8 cellular contexts compared by ENCODE assay signal in the genomic region with DNA sequence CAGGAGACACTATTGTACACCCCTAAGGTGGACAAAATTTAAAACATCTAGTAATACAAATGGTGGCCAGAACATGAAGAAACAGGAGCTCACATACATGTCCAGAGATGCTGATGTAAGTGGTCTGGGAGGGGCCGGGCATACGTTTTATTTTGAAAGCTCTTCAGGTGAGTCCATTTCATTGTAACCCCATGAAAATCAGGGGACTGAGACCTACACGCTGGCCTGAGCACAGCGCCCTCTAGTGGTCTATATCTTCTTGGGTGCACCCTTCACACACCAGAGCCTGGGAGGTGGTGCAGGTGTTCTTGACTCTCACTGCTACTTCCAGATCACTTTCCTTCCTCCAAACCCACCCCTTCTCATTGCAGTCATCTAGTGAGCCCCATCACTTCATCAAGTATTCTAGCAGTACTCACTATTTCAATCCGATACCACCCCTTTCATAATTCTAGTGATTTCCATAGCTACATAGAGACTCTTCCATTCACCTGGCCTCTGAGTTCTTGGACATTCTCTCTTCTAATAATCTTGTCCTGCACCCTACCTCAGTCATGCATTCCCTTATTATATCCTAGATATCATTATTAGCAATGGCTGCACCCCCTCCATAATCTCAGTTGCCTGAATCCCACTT. TPM values are rescaled to one million over a fixed set of nuclear protein-coding genes. Genes with fewer than 3 reads are reported as not detected.
DNase-seq lines count a peak whose midpoint lies in the region; ATAC-seq and TF ChIP-seq lines count a peak whose summit lies in the region.

No MANE protein-coding gene starts in this region.

- H3K4me1 Mint-ChIP-seq in T-helper 2 cell treated with Interferon-gamma antibody and Interleukin-4, amounts not matched to agents 5 μg/mL and 100 μg/mL, for 36 hours (ENCODE audit: low read depth) = peaks cover 27% of the 10 kb centered on the region

- WGBS in lung, 2 donors = 36 to 37% methylated on average over 5 of the region's 5 CpGs
- WGBS in tibial nerve, 2 donors = 43 to 48% methylated on average over 5 of the region's 5 CpGs

- H3K4me3 Mint-ChIP-seq in T-helper 2 cell treated with Interferon-gamma antibody and Interleukin-4, amounts not matched to agents 5 μg/mL and 100 μg/mL, for 36 hours = no peak overlapping the region

- TF ChIP-seq CTCF in AG09319 (IDR thresholded peaks at IDR 0.05; ENCODE audit: low read depth, low read length) = peak; percentile 66
- TF ChIP-seq CTCF in astrocyte of the spinal cord (IDR thresholded peaks at IDR 0.05; ENCODE audit: low read depth, low read length) = peak; percentile 81
- TF ChIP-seq CTCF in lung (IDR thresholded peaks at IDR 0.05; ENCODE audit: control extremely low read depth, extremely low read depth) = peak; percentile 24
- TF ChIP-seq CTCF in tibial nerve (IDR thresholded peaks at IDR 0.05) = peak in 3 of 5 experiments; percentile 33 to 60 (median 52)

- ATAC-seq in GM18520 (IDR thresholded peaks at IDR 0.05; ENCODE audit: unreplicated experiment) (peak; percentile 30), lung (ENCODE audit: insufficient read depth, low FRiP score) (no peak)

- no peak for TF ChIP-seq EP300 in tibial nerve (IDR thresholded peaks at IDR 0.05)

- H3K27ac ChIP-seq in lung (ENCODE audit: low read depth in 1 of 2, low read length in 1 of 2) (no peak overlapping the region), tibial nerve (no peak overlapping the region)

- H3K36me3 ChIP-seq in lung (ENCODE audit: control insufficient read depth in 2 of 2, insufficient read depth in 2 of 2, low read length in 2 of 2) (no peaks in the 10 kb centered on the region), tibial nerve (no peaks in the 10 kb centered on the region)

- H3K27ac Mint-ChIP-seq in T-helper 2 cell treated with Interferon-gamma antibody and Interleukin-4, amounts not matched to agents 5 μg/mL and 100 μg/mL, for 36 hours = no peak overlapping the region

- H3K27me3 ChIP-seq in lung (ENCODE audit: control insufficient read depth, insufficient read depth) = no peaks in the 10 kb centered on the region
- H3K27me3 ChIP-seq in tibial nerve = no peaks in the 10 kb centered on the region

- H3K27me3 Mint-ChIP-seq in T-helper 2 cell treated with Interferon-gamma antibody and Interleukin-4, amounts not matched to agents 5 μg/mL and 100 μg/mL, for 36 hours (ENCODE audit: low read depth) = peaks cover 21% of the 10 kb centered on the region

- H3K4me3 ChIP-seq in astrocyte of the spinal cord (ENCODE audit: low read depth, low read length) (no peak overlapping the region), lung (no peak overlapping the region), tibial nerve (no peak overlapping the region)

- no peaks in the 10 kb centered on the region for H3K9me3 Mint-ChIP-seq in T-helper 2 cell treated with Interferon-gamma antibody and Interleukin-4, amounts not matched to agents 5 μg/mL and 100 μg/mL, for 36 hours

- in situ Hi-C loops in astrocyte of the spinal cord (cut with HindIII; ENCODE audit: low sequenced_read_pairs) = no loop called here

- H3K9me3 ChIP-seq in lung (ENCODE audit: control insufficient read depth in 2 of 2, insufficient read depth in 1 of 2, low read length in 1 of 2) = no peaks in the 10 kb centered on the region
- no peaks in the 10 kb centered on the region for H3K9me3 ChIP-seq in tibial nerve

- TF ChIP-seq POLR2A in tibial nerve (IDR thresholded peaks at IDR 0.05) = no peak

- H3K36me3 Mint-ChIP-seq in T-helper 2 cell treated with Interferon-gamma antibody and Interleukin-4, amounts not matched to agents 5 μg/mL and 100 μg/mL, for 36 hours (ENCODE audit: low read depth) = no peaks in the 10 kb centered on the region

- peaks cover 0 to 6% of the 10 kb centered on the region in 2 donors for H3K4me1 ChIP-seq in lung (ENCODE audit: control insufficient read depth in 2 of 2, insufficient read depth in 2 of 2, low read length in 2 of 2)
- peaks cover 0 to 22% (median 8%) of the 10 kb centered on the region in 4 donors for H3K4me1 ChIP-seq in tibial nerve

- DNase-seq in AG09319 (ENCODE audit: extremely low read depth, low read depth) = no peak
- peak; percentile 29 for DNase-seq in HK-2 (ENCODE audit: unreplicated experiment)
- DNase-seq in T-helper 2 cell treated with Interferon-gamma antibody and Interleukin-4, amounts not matched to agents 5 μg/mL and 100 μg/mL, for 36 hours (ENCODE audit: low spot score) = peak; percentile 47
- no peak for DNase-seq in astrocyte of the spinal cord (ENCODE audit: low read depth, low spot score)
- DNase-seq in lung (ENCODE audit: low spot score) = peak; percentile 48
- no peak for DNase-seq in tibial nerve (ENCODE audit: low spot score in 2 of 2)
- DNase-seq in epidermal melanocyte (ENCODE audit: insufficient read length, low spot score) = no peak

RNA-seq across cellular contexts. Expression of gene TLR6, which starts 4.3 kb away (rescaled TPM):
- total RNA-seq in lung = 1 to 10 TPM; 5.7 to 6.3 TPM
- 1 to 10 TPM in 1 of 2 donors, under 1 TPM in 1; 0.53 to 4.3 TPM for polyA plus RNA-seq in lung
- total RNA-seq in tibial nerve = 1 to 10 TPM; 4.2 to 8.6 (median 5.2) TPM

RNA-seq across cellular contexts. Expression of gene FAM114A1, which starts 6.7 kb away (rescaled TPM):
- total RNA-seq in lung (10 to 100 TPM; 51.2 to 70.0 TPM), tibial nerve (100 to 1,000 TPM in 2 of 4 donors, 10 to 100 TPM in 2; 70.4 to 111 (median 98.2) TPM)
- 10 to 100 TPM in 1 of 2 donors, 1 to 10 TPM in 1; 9.5 to 21.5 TPM for polyA plus RNA-seq in lung

RNA-seq across cellular contexts. Expression of gene TLR1, which starts 56.3 kb away (rescaled TPM):
- total RNA-seq in lung = 10 to 100 TPM; 24.1 to 26.6 TPM
- polyA plus RNA-seq in lung = 10 to 100 TPM in 1 of 2 donors, 1 to 10 TPM in 1; 2.4 to 31.4 TPM
- 10 to 100 TPM; 15.7 to 29.7 (median 22.8) TPM for total RNA-seq in tibial nerve

Comparison
In these comparisons a context has a peak if more than half of its experiments do, and no peak if none do; other contexts are left out.
1. DNase-seq: peak in HK-2 (single experiment), T-helper 2 cell treated with Interferon-gamma antibody and Interleukin-4, amounts not matched to agents 5 μg/mL and 100 μg/mL, for 36 hours (single experiment) and lung (single experiment); none in AG09319 (single experiment), astrocyte of the spinal cord (single experiment), tibial nerve (0 of 2) and epidermal melanocyte (single experiment).
2. CTCF ChIP-seq: peak in every context shown above with its lines; median percentile 81 in astrocyte of the spinal cord; 66 in AG09319; 52 in tibial nerve; 24 in lung.